1 cellular context compared by ENCODE assay signal in genomic region chr1:36322085-36322785, GRCh38.
A peak's percentile ranks its signal among the peaks of the same experiment; 100 is the strongest.
TF ChIP-seq lines count a peak whose summit lies in the region.

No MANE protein-coding gene starts in this region.

TF ChIP-seq in K562, 482 proteins besides CTCF, POLR2A, EP300 and RAD21 (continued from another document):
- TF ChIP-seq MLLT1 (IDR thresholded peaks at IDR 0.05) (peak in 1 of 2 experiments; percentile 39; a peak in 1 of 4 replicates), ZNF3 (CRISPR knock-in tag; IDR thresholded peaks at IDR 0.05) (no peak), ZNF764 (CRISPR knock-in tag; IDR thresholded peaks at IDR 0.05; ENCODE audit: low read depth) (no peak), ZC3H4 (CRISPR knock-in tag; IDR thresholded peaks at IDR 0.05; ENCODE audit: borderline replicate concordance) (0 out of 2 replicates have a peak, but pooled peaks have one; percentile 9), ZNF695 (CRISPR knock-in tag; IDR thresholded peaks at IDR 0.05) (no peak), HNRNPL (IDR thresholded peaks at IDR 0.05; ENCODE audit: low read depth, low read length) (peak; percentile 88), ZBTB7A (IDR thresholded peaks at IDR 0.05; ENCODE audit: borderline replicate concordance, control insufficient read depth, low read depth, low read length) (0 out of 2 replicates have a peak, but pooled peaks have one; percentile 4), ZBTB43 (CRISPR knock-in tag; IDR thresholded peaks at IDR 0.05) (no peak), CTBP1 (IDR thresholded peaks at IDR 0.05; ENCODE audit: borderline replicate concordance) (no peak), CBX1 (IDR thresholded peaks at IDR 0.05; ENCODE audit: low read depth) (no peak), HNRNPUL1 (IDR thresholded peaks at IDR 0.05; ENCODE audit: low read length) (no peak), PML (IDR thresholded peaks at IDR 0.05; ENCODE audit: low read length) (no peak), SRSF7 (optimal IDR thresholded peaks at IDR 0.05; ENCODE audit: low read depth, low read length) (peak; percentile 39), RBM17 (IDR thresholded peaks at IDR 0.05; ENCODE audit: borderline replicate concordance, low read depth, low read length) (no peak)
